In the genomic region with DNA sequence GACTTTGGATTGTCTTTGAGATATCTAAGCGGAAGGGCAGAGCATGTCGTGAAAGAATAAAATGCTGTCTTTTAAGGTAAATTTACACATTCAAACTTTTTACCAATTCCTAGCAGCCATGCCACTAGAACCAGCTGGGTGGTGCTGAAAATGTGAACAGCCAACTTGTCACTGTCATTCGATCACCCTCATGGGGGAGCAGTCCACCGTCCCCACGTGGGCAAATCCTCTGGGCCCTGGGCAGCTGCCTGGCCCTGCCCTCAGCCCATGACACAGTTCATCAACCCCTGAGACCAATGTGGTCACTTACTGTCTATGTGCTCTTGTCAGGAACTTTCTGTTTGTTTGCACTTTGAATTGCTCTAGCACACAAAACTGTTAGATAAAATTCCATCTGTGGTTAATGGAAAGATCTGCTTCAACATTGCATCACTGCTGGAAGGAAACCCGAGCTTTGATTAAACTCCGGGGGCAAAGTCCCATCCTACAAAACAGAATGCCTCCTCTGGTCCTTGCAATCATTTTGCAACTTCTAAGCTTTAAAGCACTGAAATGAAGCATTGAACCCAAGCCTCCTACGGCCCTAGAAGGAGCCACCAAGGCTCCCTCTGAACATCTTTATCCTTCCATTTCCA, we compare ENCODE assay signal across 15 cellular contexts. TPM values are rescaled to one million over a fixed set of nuclear protein-coding genes. Genes with fewer than 3 reads are reported as not detected.
DNase-seq lines count a peak whose midpoint lies in the region; ATAC-seq, FAIRE-seq and TF ChIP-seq lines count a peak whose summit lies in the region.
"Had no signal": no experiment of that assay in that cellular context is flagged by ENCODE, and none has a peak within 500 bp of the region (broad histone marks: within the 10 kb centered on the region; RNA-seq: fewer than 3 reads in every experiment).

No MANE protein-coding gene starts in this region.

- peak overlapping the region; percentile 78 for H3K4me2 ChIP-seq in keratinocyte (ENCODE audit: control insufficient read depth, extremely low read depth, insufficient read depth, low read depth, low read length)
- H3K4me2 ChIP-seq in smooth muscle cell: peak overlapping the region; percentile 37

- H2AFZ ChIP-seq in keratinocyte (ENCODE audit: control insufficient read depth, low read length): peak overlapping the region; percentile 70
- no peak overlapping the region for H2AFZ ChIP-seq in smooth muscle cell (ENCODE audit: low read depth)

- DNase-seq in EH (ENCODE audit: low read depth) (peak; percentile 80), keratinocyte (ENCODE audit: low read depth, low spot score) (no peak), smooth muscle cell (lab: John Stamatoyannopoulos, UW; ENCODE audit: unreplicated experiment) (no peak), NCI-H524 (lab: John Stamatoyannopoulos, UW) (no peak), NCI-H1417 (lab: John Stamatoyannopoulos, UW) (no peak)
- no peak for DNase-seq in activated effector memory CD4-positive, alpha-beta T cell treated with Interleukin-2 at 50 U/mL for 16 hours
- DNase-seq: DMS79; NCI-H2081; stimulated activated naive CD8-positive, alpha-beta T cell treated with anti-CD3 and anti-CD28 coated beads, Interleukin-15, Interleukin-2, amounts not matched to agents 100 U/mL and 50 U/mL, for 24 hours had no signal

- no peak overlapping the region for H3K27ac ChIP-seq in keratinocyte (ENCODE audit: control insufficient read depth, insufficient read depth, low read length)
- no peak overlapping the region for H3K27ac ChIP-seq in smooth muscle cell (ENCODE audit: low read depth)

- H3F3A ChIP-seq in smooth muscle cell (ENCODE audit: low read depth): no peaks in the 10 kb centered on the region

- H3K9me3 ChIP-seq in keratinocyte (ENCODE audit: control insufficient read depth, low read depth, low read length) (no peaks in the 10 kb centered on the region), smooth muscle cell (replicated peaks; ENCODE audit: low read depth) (no peaks in the 10 kb centered on the region)

- TF ChIP-seq CTCF in brain (conservative IDR thresholded peaks at IDR 0.05) (no peak), keratinocyte (optimal IDR thresholded peaks at IDR 0.05 in 1 of 3, IDR thresholded peaks at IDR 0.05 in 1 of 3, conservative IDR thresholded peaks at IDR 0.05 in 1 of 3; ENCODE audit: extremely low read depth in 1 of 3, insufficient read depth in 2 of 3, low read length in 3 of 3) (no peak), smooth muscle cell (IDR thresholded peaks at IDR 0.05; ENCODE audit: borderline replicate concordance, insufficient read depth, poor library complexity, severe bottlenecking) (no peak)

- 58% methylated on average over 8 of the region's 8 CpGs for WGBS in smooth muscle cell (ENCODE audit: low lambda C conversion rate)

- H3K4me3 Mint-ChIP-seq in brain: peak overlapping the region in 2 of 5 experiments; percentile 70 to 74
- H3K4me3 Mint-ChIP-seq: activated T-helper 1 cell treated with anti-CD3 and anti-CD28 coated beads, Interleukin-12 subunit alpha, Interleukin-12 subunit beta, Interleukin-2, Interleukin-4 antibody, amounts not matched to agents 30 ng/mL and 10 ng/mL and 1 ng/mL, durations not matched to agents 14 hours and 24 hours and 36 hours; dendritic cell treated with granulocyte-macrophage colony-stimulating factor and Interleukin-4, amounts not matched to agents 40 ng/mL and 50 ng/mL, for 4 days; IgD-negative memory B cell; natural killer cell treated with Interleukin-12 subunit alpha and Interleukin-12 subunit beta and Interleukin-15 and Interleukin-18, amount 100 ng/mL, for 72 hours had no signal

- peaks cover 14% of the 10 kb centered on the region for H3K36me3 Mint-ChIP-seq in brain
- H3K36me3 Mint-ChIP-seq: natural killer cell treated with Interleukin-12 subunit alpha and Interleukin-12 subunit beta and Interleukin-15 and Interleukin-18, amount 100 ng/mL, for 72 hours had no signal

- peaks cover 18% of the 10 kb centered on the region for H3K4me1 ChIP-seq in keratinocyte (ENCODE audit: control insufficient read depth, extremely low read depth, insufficient read depth, low read length)
- H3K4me1 ChIP-seq in smooth muscle cell (ENCODE audit: low read depth): no peaks in the 10 kb centered on the region

- no peaks in the 10 kb centered on the region for H3K27me3 ChIP-seq in keratinocyte (ENCODE audit: control insufficient read depth, extremely low read depth, insufficient read depth, low read length)
- H3K27me3 ChIP-seq in smooth muscle cell (ENCODE audit: low read depth): no peaks in the 10 kb centered on the region

- no peaks in the 10 kb centered on the region for H3K27me3 Mint-ChIP-seq in brain

- H3K9ac ChIP-seq in keratinocyte (ENCODE audit: control insufficient read depth, extremely low read depth, insufficient read depth, low read length) (no peak overlapping the region), smooth muscle cell (ENCODE audit: low read depth) (no peak overlapping the region)

- ATAC-seq in SK-N-SH treated with all-trans-retinoic acid at 6 μM for 48 hours: no peak
- ATAC-seq: natural killer cell treated with Interleukin-12 subunit alpha and Interleukin-12 subunit beta and Interleukin-15 and Interleukin-18, amount 100 ng/mL, for 72 hours; stimulated activated naive CD8-positive, alpha-beta T cell treated with anti-CD3 and anti-CD28 coated beads, Interleukin-15, Interleukin-2, amounts not matched to agents 100 U/mL and 50 U/mL, for 24 hours had no signal

- peak overlapping the region in 4 of 5 experiments; percentile 4 to 79 (median 59) for H3K27ac Mint-ChIP-seq in brain
- H3K27ac Mint-ChIP-seq: activated T-helper 1 cell treated with anti-CD3 and anti-CD28 coated beads, Interleukin-12 subunit alpha, Interleukin-12 subunit beta, Interleukin-2, Interleukin-4 antibody, amounts not matched to agents 30 ng/mL and 10 ng/mL and 1 ng/mL, durations not matched to agents 14 hours and 24 hours and 36 hours; dendritic cell treated with granulocyte-macrophage colony-stimulating factor and Interleukin-4, amounts not matched to agents 40 ng/mL and 50 ng/mL, for 4 days; IgD-negative memory B cell; natural killer cell treated with Interleukin-12 subunit alpha and Interleukin-12 subunit beta and Interleukin-15 and Interleukin-18, amount 100 ng/mL, for 72 hours had no signal

- H3K79me2 ChIP-seq in keratinocyte (ENCODE audit: control insufficient read depth, insufficient read depth, low read length) (no peaks in the 10 kb centered on the region), smooth muscle cell (ENCODE audit: low read depth) (no peaks in the 10 kb centered on the region)

- H4K20me1 ChIP-seq in keratinocyte (ENCODE audit: control insufficient read depth, extremely low read depth, insufficient read depth, low read length): no peaks in the 10 kb centered on the region
- H4K20me1 ChIP-seq in smooth muscle cell (ENCODE audit: low read depth): no peaks in the 10 kb centered on the region

- no peaks in the 10 kb centered on the region for H3K9me1 ChIP-seq in keratinocyte (ENCODE audit: control insufficient read depth, extremely low read depth, insufficient read depth, low read length)

- H3K4me1 Mint-ChIP-seq in brain: peaks cover 57% of the 10 kb centered on the region
- H3K4me1 Mint-ChIP-seq: IgD-negative memory B cell had no signal

- no peaks in the 10 kb centered on the region for H3K36me3 ChIP-seq in keratinocyte (ENCODE audit: control insufficient read depth in 2 of 2, extremely low read depth in 1 of 2, insufficient read depth in 2 of 2, low read length in 2 of 2)
- no peaks in the 10 kb centered on the region for H3K36me3 ChIP-seq in smooth muscle cell (ENCODE audit: low read depth)

- H3K4me3 ChIP-seq in keratinocyte (ENCODE audit: control insufficient read depth in 2 of 3, extremely low read depth in 1 of 3, insufficient read depth in 2 of 3, low read depth in 1 of 3, low read length in 3 of 3) (peak overlapping the region in 2 of 3 experiments; percentile 45 to 47), smooth muscle cell (peak overlapping the region; percentile 23)

- dilution Hi-C loops in keratinocyte (cut with MboI; ENCODE audit: extremely low pct_ligation_motif_present, low sequenced_read_pairs): no loop called here

- H3K9me3 Mint-ChIP-seq in brain: peaks cover 0 to 11% (median 0%) of the 10 kb centered on the region in 5 experiments
- H3K9me3 Mint-ChIP-seq: activated T-helper 1 cell treated with anti-CD3 and anti-CD28 coated beads, Interleukin-12 subunit alpha, Interleukin-12 subunit beta, Interleukin-2, Interleukin-4 antibody, amounts not matched to agents 30 ng/mL and 10 ng/mL and 1 ng/mL, durations not matched to agents 14 hours and 24 hours and 36 hours; dendritic cell treated with granulocyte-macrophage colony-stimulating factor and Interleukin-4, amounts not matched to agents 40 ng/mL and 50 ng/mL, for 4 days; natural killer cell treated with Interleukin-12 subunit alpha and Interleukin-12 subunit beta and Interleukin-15 and Interleukin-18, amount 100 ng/mL, for 72 hours had no signal

- no peak for FAIRE-seq in keratinocyte (lab: Jason Lieb, UNC)

TF ChIP-seq in SK-N-SH treated with all-trans-retinoic acid at 6 μM for 48 hours, 23 proteins besides CTCF, POLR2A, EP300 and RAD21 (continues in another document):
- no peak for TF ChIP-seq ZNF70 (CRISPR knock-in tag; IDR thresholded peaks at IDR 0.05)
- TF ChIP-seq PPARA (CRISPR knock-in tag; IDR thresholded peaks at IDR 0.05; ENCODE audit: borderline replicate concordance): no peak
- no peak for TF ChIP-seq SNAI2 (CRISPR knock-in tag; IDR thresholded peaks at IDR 0.05)
- TF ChIP-seq, protein P1, sequence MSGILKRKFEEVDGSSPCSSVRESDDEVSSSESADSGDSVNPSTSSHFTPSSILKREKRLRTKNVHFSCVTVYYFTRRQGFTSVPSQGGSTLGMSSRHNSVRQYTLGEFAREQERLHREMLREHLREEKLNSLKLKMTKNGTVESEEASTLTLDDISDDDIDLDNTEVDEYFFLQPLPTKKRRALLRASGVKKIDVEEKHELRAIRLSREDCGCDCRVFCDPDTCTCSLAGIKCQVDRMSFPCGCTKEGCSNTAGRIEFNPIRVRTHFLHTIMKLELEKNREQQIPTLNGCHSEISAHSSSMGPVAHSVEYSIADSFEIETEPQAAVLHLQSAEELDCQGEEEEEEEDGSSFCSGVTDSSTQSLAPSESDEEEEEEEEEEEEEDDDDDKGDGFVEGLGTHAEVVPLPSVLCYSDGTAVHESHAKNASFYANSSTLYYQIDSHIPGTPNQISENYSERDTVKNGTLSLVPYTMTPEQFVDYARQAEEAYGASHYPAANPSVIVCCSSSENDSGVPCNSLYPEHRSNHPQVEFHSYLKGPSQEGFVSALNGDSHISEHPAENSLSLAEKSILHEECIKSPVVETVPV (CRISPR knock-in tag; IDR thresholded peaks at IDR 0.05): no peak

RNA-seq across cellular contexts. Expression of a gene that starts 50.1 kb away (rescaled TPM):
- 31.9 TPM for polyA plus RNA-seq in brain (ENCODE audit: insufficient read depth, low read depth, low replicate concordance)
- polyA plus RNA-seq in keratinocyte: 3.1 to 4.4 TPM (median 3.5 TPM) in 3 replicates
- 8.9 TPM for polyA plus RNA-seq in keratinocyte (2011; ENCODE audit: low read depth)
- 3.7 and 3.8 TPM in 2 replicates for polyA plus RNA-seq in keratinocyte (2011; cell fraction: cytosol; rRNA removed)
- 7.4 and 8.7 TPM in 2 replicates for polyA plus RNA-seq in keratinocyte (2011; cell fraction: nucleus; rRNA removed)
- polyA plus RNA-seq in keratinocyte (2012; ENCODE audit: low replicate concordance): 2.6 and 16.5 TPM in 2 replicates
- 5.8 to 18.3 TPM (median 7.7 TPM) in 3 replicates for polyA minus RNA-seq in keratinocyte
- 9.4 TPM for polyA minus RNA-seq in keratinocyte (2011; cell fraction: cytosol; rRNA and poly(A)+ RNA removed)
- polyA minus RNA-seq in keratinocyte (2011; cell fraction: nucleus; rRNA and poly(A)+ RNA removed): 15.8 and 19.9 TPM in 2 replicates
- total RNA-seq in smooth muscle cell: 17.5 and 21.2 TPM in 2 replicates
- 17.4 and 17.5 TPM in 2 replicates for polyA plus RNA-seq in smooth muscle cell
